In genomic region chr10:118096022-118096421, GRCh38 we compare ENCODE assay signal across 1 cellular context.
TF ChIP-seq lines count a peak whose summit lies in the region.

No MANE protein-coding gene starts in this region.

TF ChIP-seq in GM23338, 12 proteins besides CTCF, POLR2A, EP300 and RAD21 (continued from another document):
- TF ChIP-seq ZNF462 (CRISPR knock-in tag; IDR thresholded peaks at IDR 0.05) (no peak), REST (IDR thresholded peaks at IDR 0.05; ENCODE audit: unreplicated experiment) (no peak), STAT1 (IDR thresholded peaks at IDR 0.05; ENCODE audit: unreplicated experiment) (no peak), POLR2AphosphoS5 (IDR thresholded peaks at IDR 0.05; ENCODE audit: low read depth) (no peak)
